ENCODE assay signal across 8 cellular contexts in genomic region chr3:47578691-47579632, GRCh38. TPM values are rescaled to one million over a fixed set of nuclear protein-coding genes. Genes with fewer than 3 reads are reported as not detected.
DNase-seq lines count a peak whose midpoint lies in the region; FAIRE-seq lines count a peak whose summit lies in the region.

TSS of gene CSPG5 (minus strand) at chr3:47578865. CDS start at chr3:47578693, 172 bp downstream.

- H3K27me3 Mint-ChIP-seq in activated T-helper 2 cell treated with anti-CD3 and anti-CD28 coated beads, Interferon-gamma antibody, Interleukin-2, Interleukin-4, amounts not matched to agents 10 μg/mL and 5 μg/mL and 100 μg/mL, durations not matched to agents 14 hours and 24 hours and 36 hours (ENCODE audit: low read depth), result peaks cover 31% of the 10 kb centered on the region

- H2AFZ ChIP-seq in Karpas-422 (ENCODE audit: low read length), result no peak within 1 kb of the TSS

- H3K27ac Mint-ChIP-seq in activated T-helper 2 cell treated with anti-CD3 and anti-CD28 coated beads, Interferon-gamma antibody, Interleukin-2, Interleukin-4, amounts not matched to agents 10 μg/mL and 5 μg/mL and 100 μg/mL, durations not matched to agents 14 hours and 24 hours and 36 hours, result no peak within 1 kb of the TSS

- H3K4me2 ChIP-seq in Karpas-422 (ENCODE audit: low read depth, low read length, poor library complexity, severe bottlenecking), result peak within 1 kb of the TSS; percentile 42

- no peak within 1 kb of the TSS for H3K27ac ChIP-seq in Karpas-422 (ENCODE audit: low read length)

- no peaks in the 10 kb centered on the region for H3K9me3 Mint-ChIP-seq in activated T-helper 2 cell treated with anti-CD3 and anti-CD28 coated beads, Interferon-gamma antibody, Interleukin-2, Interleukin-4, amounts not matched to agents 10 μg/mL and 5 μg/mL and 100 μg/mL, durations not matched to agents 14 hours and 24 hours and 36 hours

- H3K4me3 Mint-ChIP-seq in activated T-helper 2 cell treated with anti-CD3 and anti-CD28 coated beads, Interferon-gamma antibody, Interleukin-2, Interleukin-4, amounts not matched to agents 10 μg/mL and 5 μg/mL and 100 μg/mL, durations not matched to agents 14 hours and 24 hours and 36 hours (ENCODE audit: low read depth), result peak within 1 kb of the TSS; percentile 67

- FAIRE-seq in frontal cortex (lab: Jason Lieb, UNC), result no peak

- H3K36me3 Mint-ChIP-seq in activated T-helper 2 cell treated with anti-CD3 and anti-CD28 coated beads, Interferon-gamma antibody, Interleukin-2, Interleukin-4, amounts not matched to agents 10 μg/mL and 5 μg/mL and 100 μg/mL, durations not matched to agents 14 hours and 24 hours and 36 hours (ENCODE audit: low read depth), result no peaks in the 10 kb centered on the region

- no peaks in the 10 kb centered on the region for H3K79me2 ChIP-seq in Karpas-422 (ENCODE audit: low read length)

- H3K9ac ChIP-seq in Karpas-422 (ENCODE audit: low read length), result no peak within 1 kb of the TSS

- no peaks in the 10 kb centered on the region for H3K9me2 ChIP-seq in Karpas-422 (replicated peaks; ENCODE audit: insufficient read depth, low read length)

- DNase-seq in EH (ENCODE audit: low read depth), result peak; percentile 18
- DNase-seq in Karpas-422, result no peak
- DNase-seq in activated T-helper 2 cell treated with anti-CD3 and anti-CD28 coated beads, Interferon-gamma antibody, Interleukin-2, Interleukin-4, amounts not matched to agents 10 μg/mL and 5 μg/mL and 100 μg/mL, durations not matched to agents 14 hours and 24 hours and 36 hours (ENCODE audit: low spot score), result peak; percentile 24
- peak; percentile 72 to 73 for DNase-seq in frontal cortex (ENCODE audit: low spot score in 2 of 2)
- DNase-seq in occipital lobe (lab: John Stamatoyannopoulos, UW), result peak; percentile 45
- DNase-seq in NCI-H510A treated with DMSO at 0.1 percent for 48 hours (lab: John Stamatoyannopoulos, UW), result no peak
- DNase-seq in SKM-1 (lab: John Stamatoyannopoulos, UW; ENCODE audit: unreplicated experiment), result no peak
- DNase-seq in hepatic stellate cell (ENCODE audit: low spot score), result no peak

- H3K4me1 Mint-ChIP-seq in activated T-helper 2 cell treated with anti-CD3 and anti-CD28 coated beads, Interferon-gamma antibody, Interleukin-2, Interleukin-4, amounts not matched to agents 10 μg/mL and 5 μg/mL and 100 μg/mL, durations not matched to agents 14 hours and 24 hours and 36 hours (ENCODE audit: low read depth), result no peaks in the 10 kb centered on the region

- H4K20me1 ChIP-seq in Karpas-422 (ENCODE audit: insufficient read depth, low read depth, low read length), result no peaks in the 10 kb centered on the region

- intact Hi-C loops in activated T-helper 2 cell treated with anti-CD3 and anti-CD28 coated beads, Interferon-gamma antibody, Interleukin-2, Interleukin-4, amounts not matched to agents 10 μg/mL and 5 μg/mL and 100 μg/mL, durations not matched to agents 14 hours and 24 hours and 36 hours (cut with micrococcal nuclease), result no loop called here

- no peak within 1 kb of the TSS for H3K4me3 ChIP-seq in Karpas-422 (ENCODE audit: low read length)

- H3K4me1 ChIP-seq in Karpas-422 (ENCODE audit: low read length), result peaks cover 2% of the 10 kb centered on the region

- H3K27me3 ChIP-seq in Karpas-422 (ENCODE audit: low read length), result no peaks in the 10 kb centered on the region

- H3K9me3 ChIP-seq in Karpas-422 (ENCODE audit: low read length), result no peaks in the 10 kb centered on the region

- no peaks in the 10 kb centered on the region for H3K36me3 ChIP-seq in Karpas-422 (ENCODE audit: insufficient read depth, low read length)

RNA-seq across cellular contexts. Expression of gene CSPG5, which starts in this region (rescaled TPM):
- 0.04 and 1.5 TPM in 2 replicates for total RNA-seq in Karpas-422 (2014; rRNA removed; shearing (Covaris generic); ENCODE audit: low replicate concordance)
- 1.1 and 1.7 TPM in 2 replicates for total RNA-seq in activated T-helper 2 cell treated with anti-CD3 and anti-CD28 coated beads, Interferon-gamma antibody, Interleukin-2, Interleukin-4, amounts not matched to agents 10 μg/mL and 5 μg/mL and 100 μg/mL, durations not matched to agents 14 hours and 24 hours and 36 hours
- total RNA-seq in frontal cortex, result 115 TPM
- 131 TPM for total RNA-seq in occipital lobe

Comparison
In these comparisons a context has a peak if more than half of its experiments do, and no peak if none do; other contexts are left out.
1. RNA of gene CSPG5 (total RNA-seq): 131 TPM in occipital lobe (single experiment) and 115 TPM in frontal cortex (single experiment); 1.1 to 1.7 TPM in activated T-helper 2 cell treated with anti-CD3 and anti-CD28 coated beads, Interferon-gamma antibody, Interleukin-2, Interleukin-4, amounts not matched to agents 10 μg/mL and 5 μg/mL and 100 μg/mL, durations not matched to agents 14 hours and 24 hours and 36 hours and 0.04 to 1.5 TPM in Karpas-422; every median in the first group is over 10 times any median in the second.
2. DNase-seq: peak in EH (single experiment), activated T-helper 2 cell treated with anti-CD3 and anti-CD28 coated beads, Interferon-gamma antibody, Interleukin-2, Interleukin-4, amounts not matched to agents 10 μg/mL and 5 μg/mL and 100 μg/mL, durations not matched to agents 14 hours and 24 hours and 36 hours (single experiment), frontal cortex (2 of 2) and occipital lobe (single experiment); none in Karpas-422 (single experiment), NCI-H510A treated with DMSO at 0.1 percent for 48 hours (single experiment), SKM-1 (single experiment) and hepatic stellate cell (single experiment).